8 cellular contexts compared by ENCODE assay signal in the genomic region with DNA sequence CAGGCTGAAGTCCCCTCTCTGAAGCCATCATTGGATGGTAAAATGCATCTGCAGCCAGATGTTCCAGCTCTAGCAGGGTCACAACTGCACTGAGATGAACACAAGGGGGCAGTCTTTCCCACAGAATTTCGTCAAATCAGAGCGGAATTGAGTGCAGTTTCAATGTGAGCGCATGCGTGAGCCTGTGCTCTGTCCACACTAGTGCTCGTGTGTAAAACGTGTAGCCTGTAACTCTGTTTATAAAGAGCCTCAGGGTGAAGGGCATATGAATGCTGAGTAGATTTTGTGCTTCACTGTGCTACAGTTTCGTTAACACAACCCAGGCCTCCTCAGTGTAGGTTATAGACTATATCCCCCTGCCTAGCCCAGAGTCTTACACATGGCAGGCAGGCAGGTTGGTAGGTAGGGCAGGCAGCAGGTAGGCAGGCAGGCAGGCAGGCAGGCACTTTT.
DNase-seq lines count a peak whose midpoint lies in the region; ATAC-seq and TF ChIP-seq lines count a peak whose summit lies in the region.

No MANE protein-coding gene starts in this region.

- H3K4me1 Mint-ChIP-seq in CD14-positive monocyte: peaks cover 3% of the 10 kb centered on the region

- H3K9me3 Mint-ChIP-seq in CD14-positive monocyte: peaks cover 0 to 1% (median 0%) of the 10 kb centered on the region in 7 donors

- no peak overlapping the region for H4K8ac ChIP-seq in mesendoderm (ENCODE audit: low read depth, low read length)

- no peak overlapping the region for H3K23ac ChIP-seq in mesendoderm (ENCODE audit: low read length)

- peak overlapping the region; percentile 24 for H3K4me2 ChIP-seq in mesendoderm (ENCODE audit: low read length)

- H3K4ac ChIP-seq in mesendoderm (ENCODE audit: low read depth, low read length): no peak overlapping the region

- no peaks in the 10 kb centered on the region for H3K79me2 ChIP-seq in mesendoderm (ENCODE audit: control insufficient read depth, insufficient read depth, low read length)

- peak; percentile 90 for ATAC-seq in GM19035 (IDR thresholded peaks at IDR 0.05; ENCODE audit: unreplicated experiment)
- peak; percentile 95 for ATAC-seq in HG03196 (IDR thresholded peaks at IDR 0.05; ENCODE audit: unreplicated experiment)

- WGBS in mesendoderm (ENCODE audit: extremely low coverage, insufficient coverage, low lambda C conversion rate): no CpG with 5 or more reads among the region's 7 CpGs

- H3K27ac ChIP-seq in mesendoderm (ENCODE audit: low read depth, low read length): no peak overlapping the region

- H2BK120ac ChIP-seq in mesendoderm (ENCODE audit: low read depth, low read length): no peak overlapping the region

- H3K27ac Mint-ChIP-seq in CD14-positive monocyte: no peak overlapping the region

- H3K27me3 Mint-ChIP-seq in CD14-positive monocyte (ENCODE audit: low read depth in 3 of 3): peaks cover 2 to 6% (median 5%) of the 10 kb centered on the region in 3 donors

- H3K79me1 ChIP-seq in mesendoderm (ENCODE audit: low read length): no peaks in the 10 kb centered on the region

- no peak overlapping the region for H3K4me3 ChIP-seq in mesendoderm (ENCODE audit: low read length)

- no peaks in the 10 kb centered on the region for H3K36me3 ChIP-seq in mesendoderm (ENCODE audit: control insufficient read depth, insufficient read depth, low read length)

- H3K27me3 ChIP-seq in mesendoderm (ENCODE audit: insufficient read depth, low read length, poor library complexity): no peaks in the 10 kb centered on the region

- H3K4me1 ChIP-seq in mesendoderm (ENCODE audit: control insufficient read depth, low read depth, low read length): no peaks in the 10 kb centered on the region

- no peak overlapping the region for H2BK5ac ChIP-seq in mesendoderm (ENCODE audit: low read length)

- peak overlapping the region in 1 of 2 donors; percentile 28 for H3K4me3 Mint-ChIP-seq in CD14-positive monocyte

- H2AK5ac ChIP-seq in mesendoderm (ENCODE audit: low read length): no peak overlapping the region

- H4K5ac ChIP-seq in mesendoderm (ENCODE audit: low read length): no peak overlapping the region

- TF ChIP-seq CTCF in CD14-positive monocyte (IDR thresholded peaks at IDR 0.05): peak; percentile 78

- intact Hi-C loops in CD14-positive monocyte (cut with micrococcal nuclease): no loop called here

- DNase-seq in CD14-positive monocyte (ENCODE audit: low spot score): peak; percentile 58
- DNase-seq in NCI-H526 treated with DMSO at 0.1 percent for 48 hours (lab: John Stamatoyannopoulos, UW): peak; percentile 64
- peak; percentile 64 to 66 for DNase-seq in activated CD4-positive, alpha-beta T cell treated with anti-CD3 and anti-CD28 coated beads, Interleukin-2, amount 50 U/mL, for 4 hours
- DNase-seq in effector CD8-positive, alpha-beta T cell (lab: John Stamatoyannopoulos, UW): peak; percentile 64
- peak; percentile 86 for DNase-seq in mesendoderm
- DNase-seq in stimulated activated CD8-positive, alpha-beta memory T cell treated with anti-CD3 and anti-CD28 coated beads, Interleukin-4, amount 100 ng/mL, for 24 hours (ENCODE audit: low read depth): peak; percentile 51

- H3K36me3 Mint-ChIP-seq in CD14-positive monocyte: no peaks in the 10 kb centered on the region

- peak overlapping the region; percentile 46 for H3K9ac ChIP-seq in mesendoderm (ENCODE audit: low read length)

- H3K18ac ChIP-seq in mesendoderm (ENCODE audit: low read length): no peak overlapping the region

- peak overlapping the region; percentile 57 for H3K56ac ChIP-seq in mesendoderm (ENCODE audit: low read length)

- H2BK15ac ChIP-seq in mesendoderm (replicated peaks; ENCODE audit: low read depth): no peak overlapping the region
